In the genomic region with DNA sequence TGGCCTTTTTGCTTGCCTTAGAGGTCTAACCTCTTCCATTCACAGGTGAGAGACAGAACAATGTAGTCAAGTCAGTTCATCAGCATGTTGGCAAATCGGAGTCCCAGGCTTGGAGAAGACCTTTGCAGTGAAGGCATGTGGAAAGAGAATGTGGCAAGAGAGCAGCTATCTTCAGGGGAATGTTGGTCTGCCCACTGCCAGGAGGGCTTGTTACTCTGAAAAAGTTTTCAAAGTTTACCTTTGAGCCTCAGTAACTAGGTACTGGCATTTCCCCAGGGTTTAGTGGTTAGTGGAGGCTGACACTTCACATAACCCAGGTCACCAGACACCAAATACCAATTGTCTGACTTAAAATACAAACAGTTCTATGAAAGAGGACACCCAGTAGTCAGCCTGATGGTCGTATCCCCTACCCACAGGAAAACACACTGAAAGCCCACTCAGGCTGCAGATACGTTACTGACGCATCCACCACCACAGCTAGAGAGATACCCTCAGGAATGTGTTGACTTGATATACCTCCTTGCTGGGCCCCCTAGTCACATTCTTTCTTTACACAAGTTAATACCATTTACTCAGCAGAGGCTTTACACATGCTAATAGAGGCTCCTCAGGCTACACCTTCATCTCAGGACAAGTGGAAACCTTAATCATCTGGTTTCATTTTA, we compare ENCODE assay signal across 13 cellular contexts. TPM values are rescaled to one million over a fixed set of nuclear protein-coding genes. Genes with fewer than 3 reads are reported as not detected.
DNase-seq lines count a peak whose midpoint lies in the region; TF ChIP-seq lines count a peak whose summit lies in the region.
"Had no signal": no experiment of that assay in that cellular context is flagged by ENCODE, and none has a peak within 500 bp of the region (broad histone marks: within the 10 kb centered on the region; RNA-seq: fewer than 3 reads in every experiment).

No MANE protein-coding gene starts in this region.

- peak overlapping the region; percentile 28 for H3K9ac ChIP-seq in iPS-18a (ENCODE audit: low read length)

- H3K79me2 ChIP-seq in ACC112 (ENCODE audit: control insufficient read depth, insufficient read depth, low read length, unreplicated experiment) = no peaks in the 10 kb centered on the region

- no peaks in the 10 kb centered on the region for H3K9me3 ChIP-seq in iPS-18a (ENCODE audit: control insufficient read depth, low read depth, low read length)
- H3K9me3 ChIP-seq: upper lobe of right lung had no signal

- H3K4me3 ChIP-seq in ACC112 (ENCODE audit: low read depth, low read length) (peak overlapping the region; percentile 51; the same call in 1 of the 2 replicates), astrocyte of the cerebellum (ENCODE audit: low read depth, low read length) (no peak overlapping the region), iPS-18a (ENCODE audit: low read length) (peak overlapping the region; percentile 41)
- H3K4me3 ChIP-seq: upper lobe of right lung had no signal

- no peaks in the 10 kb centered on the region for H3K27me3 ChIP-seq in ACC112 (ENCODE audit: insufficient read depth, low read length)
- no peaks in the 10 kb centered on the region for H3K27me3 ChIP-seq in iPS-18a (ENCODE audit: control insufficient read depth, insufficient read depth, low read length)
- H3K27me3 ChIP-seq: upper lobe of right lung had no signal

- peaks cover 1% of the 10 kb centered on the region; the same call in 1 of the 2 replicates for H3K27me3 Mint-ChIP-seq in HFFc6 (ENCODE audit: insufficient read depth)
- H3K27me3 Mint-ChIP-seq: activated CD8-positive, alpha-beta T cell treated with anti-CD3 and anti-CD28 coated beads for 36 hours had no signal

- peak overlapping the region; percentile 66 for H3K4me3 Mint-ChIP-seq in HFFc6
- H3K4me3 Mint-ChIP-seq: activated CD8-positive, alpha-beta T cell treated with anti-CD3 and anti-CD28 coated beads for 36 hours had no signal

- H3K36me3 ChIP-seq in ACC112 (ENCODE audit: insufficient read depth, low read length) (no peaks in the 10 kb centered on the region), iPS-18a (ENCODE audit: control insufficient read depth, low read depth, low read length) (no peaks in the 10 kb centered on the region)
- H3K36me3 ChIP-seq: upper lobe of right lung had no signal

- no peaks in the 10 kb centered on the region for H3K36me3 Mint-ChIP-seq in HFFc6 (ENCODE audit: low read depth)

- no peaks in the 10 kb centered on the region for H3K9me3 Mint-ChIP-seq in HFFc6
- H3K9me3 Mint-ChIP-seq: activated CD8-positive, alpha-beta T cell treated with anti-CD3 and anti-CD28 coated beads for 36 hours had no signal

- in situ Hi-C loops in astrocyte of the cerebellum (cut with HindIII; ENCODE audit: low sequenced_read_pairs) = no loop called here

- H3K4me1 ChIP-seq in ACC112 (ENCODE audit: control insufficient read depth, insufficient read depth, low read length, unreplicated experiment) (peaks cover 34% of the 10 kb centered on the region), iPS-18a (ENCODE audit: control insufficient read depth, low read depth, low read length) (peaks cover 22% of the 10 kb centered on the region)
- H3K4me1 ChIP-seq: upper lobe of right lung had no signal

- no peak overlapping the region for H2AFZ ChIP-seq in ACC112 (ENCODE audit: low read length, unreplicated experiment)

- no peak for TF ChIP-seq CTCF in HFFc6 (IDR thresholded peaks at IDR 0.05)
- TF ChIP-seq CTCF in astrocyte of the cerebellum (IDR thresholded peaks at IDR 0.05; ENCODE audit: low read depth, low read length, missing control alignments) = no peak

- H3K27ac Mint-ChIP-seq in HFFc6 = peak overlapping the region; percentile 84
- H3K27ac Mint-ChIP-seq: activated CD8-positive, alpha-beta T cell treated with anti-CD3 and anti-CD28 coated beads for 36 hours had no signal

- peak overlapping the region; percentile 100 for H3K27ac ChIP-seq in ACC112 (ENCODE audit: low read depth, low read length)
- peak overlapping the region; percentile 91 for H3K27ac ChIP-seq in iPS-18a (ENCODE audit: low read length)
- H3K27ac ChIP-seq: C4-2B, upper lobe of right lung had no signal

- H3K4me1 Mint-ChIP-seq in HFFc6 (ENCODE audit: low read depth) = peaks cover 38% of the 10 kb centered on the region

- DNase-seq in HFFc6 (peak; percentile 87), astrocyte of the cerebellum (ENCODE audit: low read depth) (peak; percentile 85), DMS114 treated with DMSO at 0.1 percent for 48 hours (lab: John Stamatoyannopoulos, UW; ENCODE audit: unreplicated experiment) (no peak), Kasumi-1 (lab: John Stamatoyannopoulos, UW) (no peak), MV-4-11 (lab: John Stamatoyannopoulos, UW) (no peak), RPMI8226 (no peak)
- DNase-seq: activated CD8-positive, alpha-beta T cell treated with anti-CD3 and anti-CD28 coated beads for 36 hours; amniotic stem cell; occipital lobe; upper lobe of right lung had no signal

RNA-seq across cellular contexts. Expression of gene ARID3B, which starts 9.7 kb away (rescaled TPM):
- 1 to 10 TPM; 1.2 to 2.1 (median 1.6) TPM for total RNA-seq in HFFc6 (2021; fragmentation: NEBNext Ultra II Directional; extraction: Animal tissue kit (Norgen Biotek cat#: 25700))

Comparison
In these comparisons a context has a peak if more than half of its experiments do, and no peak if none do; other contexts are left out.
1. DNase-seq: peak in HFFc6 (single experiment) and astrocyte of the cerebellum (single experiment); none in DMS114 treated with DMSO at 0.1 percent for 48 hours (single experiment), Kasumi-1 (0 of 2), MV-4-11 (single experiment) and RPMI8226 (single experiment).